Comparison of ENCODE assay signal across 8 cellular contexts in the genomic region with DNA sequence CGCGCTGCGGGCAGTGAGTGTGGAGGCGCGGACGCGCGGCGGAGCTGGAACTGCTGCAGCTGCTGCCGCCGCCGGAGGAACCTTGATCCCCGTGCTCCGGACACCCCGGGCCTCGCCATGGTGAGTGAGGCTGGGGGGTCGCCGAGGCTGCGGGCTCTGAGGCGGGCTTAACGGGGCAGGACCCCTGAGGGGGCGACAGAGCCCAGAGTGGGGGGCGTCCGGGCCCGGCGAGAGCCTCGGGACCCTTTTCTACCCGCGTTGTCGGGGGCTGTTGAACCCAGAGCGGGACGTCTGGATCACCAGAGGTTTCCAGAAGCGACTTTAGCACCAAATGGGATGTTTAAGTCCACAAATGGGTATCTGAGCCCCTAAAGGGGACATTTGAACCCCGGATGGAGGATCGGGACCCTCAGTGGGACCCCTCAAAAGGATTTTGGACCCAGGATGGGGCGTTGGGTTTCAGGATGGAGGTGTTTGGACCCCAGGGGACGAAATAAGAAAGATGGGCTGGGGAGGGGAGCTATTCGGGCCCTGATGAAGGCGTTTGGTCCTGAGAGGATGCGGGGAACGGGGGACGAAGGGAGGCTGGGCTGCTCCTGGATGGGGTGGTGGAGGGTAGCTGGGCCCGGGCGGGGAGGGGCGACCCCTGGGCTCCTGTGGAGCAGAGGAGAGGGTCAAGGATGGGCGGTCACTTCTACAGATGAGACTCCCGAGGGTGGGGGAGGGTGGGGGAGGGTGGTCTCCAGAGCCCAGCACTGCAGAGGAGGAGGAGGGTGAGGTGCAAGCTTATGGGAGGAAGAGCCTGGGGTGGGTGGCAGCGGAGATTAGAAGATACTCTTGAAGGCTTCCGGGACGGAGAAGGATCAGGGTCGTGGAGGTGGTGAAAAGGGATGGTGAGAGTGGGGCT. TPM values are rescaled to one million over a fixed set of nuclear protein-coding genes. Genes with fewer than 3 reads are reported as not detected.
DNase-seq lines count a peak whose midpoint lies in the region; ATAC-seq and TF ChIP-seq lines count a peak whose summit lies in the region.

CALM3 (plus strand) TSS at position 13 of the 907 bp plus-strand sequence; CDS start at position 118, 105 bp downstream.

- TF ChIP-seq CTCF in foreskin keratinocyte (conservative IDR thresholded peaks at IDR 0.05) (no peak), omental fat pad (IDR thresholded peaks at IDR 0.05) (no peak)

- H3K27me3 ChIP-seq in foreskin keratinocyte = no peaks in the 10 kb centered on the region

- DNase-seq in stimulated activated CD4-positive, alpha-beta T cell treated with anti-CD3 and anti-CD28 coated beads, Interleukin-4, amount 100 ng/mL, for 24 hours = peak; percentile 14
- DNase-seq in stimulated activated CD4-positive, alpha-beta T cell treated with anti-CD3 and anti-CD28 coated beads, Interleukin-1b, Interleukin-23, amount 100 ng/mL, for 48 hours = no peak
- DNase-seq in T-helper 2 cell treated with Interferon-gamma antibody and Interleukin-4, amounts not matched to agents 5 μg/mL and 100 μg/mL, for 36 hours (ENCODE audit: low spot score) = no peak
- DNase-seq in foreskin keratinocyte (no peak), omental fat pad (ENCODE audit: low spot score) (no peak)

- peaks cover 9% of the 10 kb centered on the region for H3K4me1 ChIP-seq in foreskin keratinocyte

- peaks cover 24% of the 10 kb centered on the region for H3K9me3 Mint-ChIP-seq in T-helper 2 cell treated with Interferon-gamma antibody and Interleukin-4, amounts not matched to agents 5 μg/mL and 100 μg/mL, for 36 hours

- H3K4me3 Mint-ChIP-seq in T-helper 2 cell treated with Interferon-gamma antibody and Interleukin-4, amounts not matched to agents 5 μg/mL and 100 μg/mL, for 36 hours = peak within 1 kb of the TSS; percentile 100

- peak within 1 kb of the TSS; percentile 100 for H3K27ac Mint-ChIP-seq in T-helper 2 cell treated with Interferon-gamma antibody and Interleukin-4, amounts not matched to agents 5 μg/mL and 100 μg/mL, for 36 hours

- peaks cover 28% of the 10 kb centered on the region for H3K4me1 Mint-ChIP-seq in T-helper 2 cell treated with Interferon-gamma antibody and Interleukin-4, amounts not matched to agents 5 μg/mL and 100 μg/mL, for 36 hours (ENCODE audit: low read depth)

- peaks cover 39% of the 10 kb centered on the region for H3K36me3 Mint-ChIP-seq in T-helper 2 cell treated with Interferon-gamma antibody and Interleukin-4, amounts not matched to agents 5 μg/mL and 100 μg/mL, for 36 hours (ENCODE audit: low read depth)

- H3K27ac ChIP-seq in foreskin keratinocyte = peak within 1 kb of the TSS; percentile 99

- H3K27me3 Mint-ChIP-seq in T-helper 2 cell treated with Interferon-gamma antibody and Interleukin-4, amounts not matched to agents 5 μg/mL and 100 μg/mL, for 36 hours (ENCODE audit: low read depth) = peaks cover 11% of the 10 kb centered on the region

- ATAC-seq in foreskin keratinocyte (no peak), omental fat pad (ENCODE audit: low FRiP score) (no peak), GM21576 (IDR thresholded peaks at IDR 0.05; ENCODE audit: unreplicated experiment) (no peak), GM19452 (IDR thresholded peaks at IDR 0.05; ENCODE audit: unreplicated experiment) (no peak)
- ATAC-seq in activated CD4-positive, CD25-positive, alpha-beta regulatory T cell treated with anti-CD3 and anti-CD28 coated beads, Interleukin-2, amount 50 U/mL, for 24 hours = no peak

RNA-seq across cellular contexts. Expression of gene CALM3, which starts in this region (rescaled TPM):
- total RNA-seq in foreskin keratinocyte (172 and 205 TPM in 2 replicates), omental fat pad (100 to 1,000 TPM; 112 to 189 (median 132) TPM)
- polyA plus RNA-seq in foreskin keratinocyte = 220 and 271 TPM in 2 replicates
